ENCODE assay signal across 13 cellular contexts in the genomic region with DNA sequence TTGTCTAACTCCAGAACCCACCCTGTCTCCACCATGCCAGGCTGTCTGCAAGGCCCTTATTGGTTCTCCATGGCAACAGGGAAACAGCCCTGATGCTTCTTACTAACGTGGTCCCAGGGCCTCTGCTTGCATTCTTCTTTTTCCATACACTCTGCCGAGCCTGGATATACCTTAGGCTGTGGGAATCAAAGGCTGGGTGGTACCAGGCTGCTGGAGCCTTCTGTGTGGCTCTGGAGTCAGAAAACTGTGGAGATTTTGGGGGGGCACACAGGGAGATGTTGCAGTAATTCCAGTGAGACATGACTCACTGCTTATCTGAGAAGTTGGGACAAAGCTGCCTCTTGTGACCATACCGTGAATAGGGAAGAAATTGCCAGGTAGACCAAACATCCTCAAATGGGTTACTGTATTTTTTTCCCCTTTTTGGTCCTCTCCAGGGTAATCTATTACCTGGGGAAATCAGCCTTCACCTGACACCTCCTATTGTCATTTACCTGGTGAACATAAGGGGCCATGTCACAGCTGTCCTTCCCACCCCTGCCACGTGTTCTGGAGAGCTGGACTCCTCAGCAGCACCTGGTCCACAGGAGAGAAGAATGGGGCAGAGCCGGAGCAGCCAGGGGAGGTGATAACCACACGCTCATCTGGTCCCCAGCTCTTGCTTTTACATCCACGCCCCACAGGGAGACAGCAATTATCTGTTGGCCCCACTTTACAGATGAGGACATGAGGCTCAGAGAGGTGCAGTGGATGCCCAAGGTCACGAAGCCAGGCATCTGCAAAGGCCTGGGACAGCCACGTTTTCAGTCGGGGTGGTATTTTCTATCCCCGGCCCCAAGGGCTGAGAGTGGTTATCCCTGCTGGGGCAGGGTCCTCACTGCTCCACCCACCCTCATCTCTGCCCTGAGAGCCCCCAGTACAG. TPM values are rescaled to one million over a fixed set of nuclear protein-coding genes. Genes with fewer than 3 reads are reported as not detected.
A peak's percentile ranks its signal among the peaks of the same experiment; 100 is the strongest.
DNase-seq lines count a peak whose midpoint lies in the region; ATAC-seq and TF ChIP-seq lines count a peak whose summit lies in the region.
"Had no signal": no experiment of that assay in that cellular context is flagged by ENCODE, and none has a peak within 500 bp of the region (broad histone marks: within the 10 kb centered on the region; RNA-seq: fewer than 3 reads in every experiment).

No MANE protein-coding gene starts in this region.

- TF ChIP-seq CTCF in PC-3 (conservative IDR thresholded peaks at IDR 0.05; ENCODE audit: low read depth, low read length) = no peak
- no peak for TF ChIP-seq CTCF in endodermal cell (conservative IDR thresholded peaks at IDR 0.05)
- TF ChIP-seq CTCF in osteocyte (IDR thresholded peaks at IDR 0.05) = no peak

- peak; percentile 40 for DNase-seq in AG20443 (ENCODE audit: low spot score)
- DNase-seq in PC-3 = peak; percentile 52
- DNase-seq in endodermal cell = no peak
- DNase-seq in osteocyte (ENCODE audit: extremely low spot score, unreplicated experiment) = no peak
- DNase-seq in stimulated activated CD4-positive, alpha-beta T cell treated with anti-CD3 and anti-CD28 coated beads, Interleukin-4, amount 100 ng/mL, for 24 hours = no peak
- no peak for DNase-seq in 8988T
- DNase-seq in Kasumi-1 (lab: John Stamatoyannopoulos, UW) = no peak
- DNase-seq: activated T-cell treated with anti-CD3 and anti-CD28 coated beads, Interleukin-2, amount 50 U/mL, for 1 hour; left lung; NCI-H2081 had no signal

- BruUV-seq in PC-3 (replicated peaks; lab: Mats Ljungman, UMichigan) = no TSS peak

- peak overlapping the region; percentile 98 for H3K4me2 ChIP-seq in PC-3 (ENCODE audit: low read length)

- no peak overlapping the region for H2AFZ ChIP-seq in PC-3 (ENCODE audit: low read length)

- H4K20me1 ChIP-seq in PC-3 (ENCODE audit: low read length) = peaks cover 4% of the 10 kb centered on the region; the same call in 1 of the 2 replicates

- H3K36me3 Mint-ChIP-seq in endodermal cell (ENCODE audit: low read depth) (no peaks in the 10 kb centered on the region), osteocyte (ENCODE audit: unreplicated experiment) (peaks cover 2% of the 10 kb centered on the region)

- 78 to 89% methylated on average over 7 to 11 of the region's 11 CpGs for whole genome bisulfite sequencing in endodermal cell (ENCODE audit: insufficient coverage in 1 of 2, insufficient read length in 1 of 2), 2 experiments

- intact Hi-C loops in PC-3 (cut with micrococcal nuclease) = no loop called here

- H3K4me1 Mint-ChIP-seq in endodermal cell = peaks cover 34% of the 10 kb centered on the region
- H3K4me1 Mint-ChIP-seq in osteocyte (ENCODE audit: unreplicated experiment) = peaks cover 85% of the 10 kb centered on the region

- H3K36me3 ChIP-seq in PC-3 (ENCODE audit: low read depth, low read length) (no peaks in the 10 kb centered on the region), endodermal cell (ENCODE audit: control insufficient read depth, insufficient read depth, low read length) (no peaks in the 10 kb centered on the region)
- H3K36me3 ChIP-seq: cardiac muscle cell, left lung had no signal

- H3K9me3 Mint-ChIP-seq in endodermal cell = no peaks in the 10 kb centered on the region
- H3K9me3 Mint-ChIP-seq in osteocyte (ENCODE audit: unreplicated experiment) = no peaks in the 10 kb centered on the region

- H3K27me3 ChIP-seq in PC-3 (ENCODE audit: low read length) (no peaks in the 10 kb centered on the region), endodermal cell (ENCODE audit: control insufficient read depth, insufficient read depth, low read length, poor library complexity, severe bottlenecking) (no peaks in the 10 kb centered on the region)
- H3K27me3 ChIP-seq: cardiac muscle cell had no signal

- H3K4me1 ChIP-seq in PC-3 (ENCODE audit: insufficient read depth, low read length) = peaks cover 88% of the 10 kb centered on the region
- peaks cover 4% of the 10 kb centered on the region for H3K4me1 ChIP-seq in endodermal cell (ENCODE audit: control insufficient read depth, insufficient read depth, low read length)

- no peak overlapping the region for H3K9ac ChIP-seq in PC-3 (ENCODE audit: low read length)
- H3K9ac ChIP-seq in endodermal cell (ENCODE audit: extremely low read depth, low read length, poor library complexity, severe bottlenecking) = no peak overlapping the region

- no peaks in the 10 kb centered on the region for H3K9me3 ChIP-seq in PC-3 (ENCODE audit: low read length)
- no peaks in the 10 kb centered on the region for H3K9me3 ChIP-seq in endodermal cell (ENCODE audit: control insufficient read depth, low read length)
- H3K9me3 ChIP-seq: left lung had no signal

- H3K4me3 Mint-ChIP-seq in endodermal cell (no peak overlapping the region), osteocyte (ENCODE audit: unreplicated experiment) (no peak overlapping the region)

- H3K4me3 ChIP-seq in PC-3 (ENCODE audit: low read length) (peak overlapping the region; percentile 14; the same call in 1 of the 2 replicates), endodermal cell (ENCODE audit: low read length) (no peak overlapping the region)
- H3K4me3 ChIP-seq: cardiac muscle cell, left lung had no signal

- CTCF ChIA-PET in PC-3 (lab: Charles Lee) = interaction anchor here (1.7 kb wide), 1 partner anchor 80 kb away, joined by 8 read pairs; no protein-coding TSS in a partner anchor

- POLR2A ChIA-PET in PC-3 (lab: Charles Lee; ENCODE audit: unreplicated experiment) = no interaction called here

- peak overlapping the region; percentile 69 for H3K27ac ChIP-seq in PC-3 (ENCODE audit: low read length)
- H3K27ac ChIP-seq in endodermal cell (ENCODE audit: low read depth, low read length) = no peak overlapping the region
- H3K27ac ChIP-seq: C4-2B, cardiac muscle cell, left lung had no signal

- no peak for ATAC-seq in PC-3
- no peak for ATAC-seq in HG03457 (IDR thresholded peaks at IDR 0.05; ENCODE audit: unreplicated experiment)
- ATAC-seq: left lung had no signal

- H3K27me3 Mint-ChIP-seq in endodermal cell (ENCODE audit: insufficient read depth) (peaks cover 19% of the 10 kb centered on the region), osteocyte (ENCODE audit: unreplicated experiment) (no peaks in the 10 kb centered on the region)

- H3K9me2 ChIP-seq in PC-3 (replicated peaks; ENCODE audit: low read length) = no peaks in the 10 kb centered on the region

- H3K79me2 ChIP-seq in PC-3 (ENCODE audit: low read length) = peaks cover 89% of the 10 kb centered on the region

- peak overlapping the region; percentile 58 for H3K27ac Mint-ChIP-seq in endodermal cell
- H3K27ac Mint-ChIP-seq in osteocyte (ENCODE audit: unreplicated experiment) = peak overlapping the region; percentile 58

- no peaks in the 10 kb centered on the region for H3F3A ChIP-seq in PC-3 (ENCODE audit: low read length, unreplicated experiment)

RNA-seq across cellular contexts. Expression of a gene that starts 4.6 kb away (rescaled TPM):
- 12.7 and 17.0 TPM in 2 replicates for total RNA-seq in PC-3 (2014; rRNA removed)
- 10 to 100 TPM; 12.9 to 40.8 TPM for total RNA-seq in endodermal cell
- 12.8 TPM for polyA plus RNA-seq in endodermal cell (2013, experiment 1 of 2)
- 11.8 TPM for polyA plus RNA-seq in endodermal cell (2013, experiment 2 of 2)
- total RNA-seq in osteocyte = 35.0 and 40.9 TPM in 2 replicates

Comparison
In these comparisons a context has a peak if more than half of its experiments do, and no peak if none do; other contexts are left out.
1. DNase-seq: peak in AG20443 (single experiment) and PC-3 (single experiment); none in endodermal cell (single experiment), osteocyte (single experiment), stimulated activated CD4-positive, alpha-beta T cell treated with anti-CD3 and anti-CD28 coated beads, Interleukin-4, amount 100 ng/mL, for 24 hours (single experiment), 8988T (single experiment) and Kasumi-1 (0 of 2).